ENCODE assay signal across 8 cellular contexts in genomic region chr15:62389887-62390792, GRCh38. TPM values are rescaled to one million over a fixed set of nuclear protein-coding genes. Genes with fewer than 3 reads are reported as not detected.
A peak's percentile ranks its signal among the peaks of the same experiment; 100 is the strongest.
DNase-seq lines count a peak whose midpoint lies in the region; ATAC-seq and TF ChIP-seq lines count a peak whose summit lies in the region.

TSS of gene TLN2 (plus strand) at chr15:62390550.

- peaks cover 41% of the 10 kb centered on the region for H3K27me3 Mint-ChIP-seq in CD4-positive, CD25-positive, alpha-beta regulatory T cell
- peaks cover 32% of the 10 kb centered on the region for H3K27me3 Mint-ChIP-seq in activated T-cell treated with anti-CD3 and anti-CD28 coated beads, Interleukin-2, amount 50 U/mL, for 24 hours

- H3K27ac Mint-ChIP-seq in CD4-positive, CD25-positive, alpha-beta regulatory T cell = peak within 1 kb of the TSS; percentile 56 to 94 (median 78)
- H3K27ac Mint-ChIP-seq in activated T-cell treated with anti-CD3 and anti-CD28 coated beads, Interleukin-2, amount 50 U/mL, for 24 hours = peak within 1 kb of the TSS; percentile 91

- H3K9me3 Mint-ChIP-seq in CD4-positive, CD25-positive, alpha-beta regulatory T cell = peaks cover 0 to 5% (median 0%) of the 10 kb centered on the region in 7 donors
- H3K9me3 Mint-ChIP-seq in activated T-cell treated with anti-CD3 and anti-CD28 coated beads, Interleukin-2, amount 50 U/mL, for 24 hours = no peaks in the 10 kb centered on the region

- peak within 1 kb of the TSS; percentile 100 for H2AFZ ChIP-seq in OCI-LY1 (ENCODE audit: low read length)

- peak within 1 kb of the TSS; percentile 95 to 99 (median 98) for H3K4me3 Mint-ChIP-seq in CD4-positive, CD25-positive, alpha-beta regulatory T cell
- peak within 1 kb of the TSS; percentile 95 for H3K4me3 Mint-ChIP-seq in activated T-cell treated with anti-CD3 and anti-CD28 coated beads, Interleukin-2, amount 50 U/mL, for 24 hours

- H3K36me3 ChIP-seq in CD4-positive, CD25-positive, alpha-beta regulatory T cell (ENCODE audit: control insufficient read depth, insufficient read depth, low read length) = no peaks in the 10 kb centered on the region
- H3K36me3 ChIP-seq in OCI-LY1 (ENCODE audit: insufficient read depth, low read length) (no peaks in the 10 kb centered on the region), esophagus muscularis mucosa (no peaks in the 10 kb centered on the region), muscle layer of colon (ENCODE audit: insufficient read depth, low read length) (no peaks in the 10 kb centered on the region)

- TF ChIP-seq CTCF in OCI-LY1 (IDR thresholded peaks at IDR 0.05; ENCODE audit: low read length) (no peak), esophagus muscularis mucosa (IDR thresholded peaks at IDR 0.05) (peak in 1 of 3 experiments; percentile 4)

- H3K27me3 ChIP-seq in CD4-positive, CD25-positive, alpha-beta regulatory T cell (ENCODE audit: control insufficient read depth, insufficient read depth, low read length) = peaks cover 15% of the 10 kb centered on the region
- H3K27me3 ChIP-seq in OCI-LY1 (ENCODE audit: insufficient read depth, low read length) (0 out of 2 replicates have a peak, but pooled peaks cover 4% of the 10 kb centered on the region), esophagus muscularis mucosa (no peaks in the 10 kb centered on the region), muscle layer of colon (ENCODE audit: control insufficient read depth in 1 of 2, insufficient read depth in 2 of 2, low read length in 2 of 2) (no peaks in the 10 kb centered on the region)

- no peak for TF ChIP-seq EP300 in esophagus muscularis mucosa (IDR thresholded peaks at IDR 0.05)

- intact Hi-C loops in esophagus muscularis mucosa (cut with DNase I) = loop anchor here (5.0 kb wide), 2 partner anchors 257 to 352 kb away; no protein-coding TSS in a partner anchor

- H3K4me1 ChIP-seq in CD4-positive, CD25-positive, alpha-beta regulatory T cell (ENCODE audit: control insufficient read depth, insufficient read depth, low read length, poor library complexity, severe bottlenecking) = peaks cover 27% of the 10 kb centered on the region
- peaks cover 23% of the 10 kb centered on the region for H3K4me1 ChIP-seq in OCI-LY1 (ENCODE audit: insufficient read depth, low read length, severe bottlenecking)
- H3K4me1 ChIP-seq in esophagus muscularis mucosa = peaks cover 8 to 23% (median 20%) of the 10 kb centered on the region in 4 donors
- H3K4me1 ChIP-seq in muscle layer of colon (ENCODE audit: insufficient read depth, low read length) = peaks cover 15% of the 10 kb centered on the region

- H3K4me1 Mint-ChIP-seq in CD4-positive, CD25-positive, alpha-beta regulatory T cell = peaks cover 5 to 28% (median 15%) of the 10 kb centered on the region in 4 donors
- H3K4me1 Mint-ChIP-seq in activated T-cell treated with anti-CD3 and anti-CD28 coated beads, Interleukin-2, amount 50 U/mL, for 24 hours (ENCODE audit: low read depth) = peaks cover 19% of the 10 kb centered on the region

- H3K9ac ChIP-seq in OCI-LY1 (ENCODE audit: low read length) = peak within 1 kb of the TSS; percentile 86
- peak within 1 kb of the TSS; percentile 79 for H3K9ac ChIP-seq in muscle layer of colon (ENCODE audit: low read length)

- no peaks in the 10 kb centered on the region for H3K36me3 Mint-ChIP-seq in CD4-positive, CD25-positive, alpha-beta regulatory T cell
- peaks cover 12% of the 10 kb centered on the region for H3K36me3 Mint-ChIP-seq in activated T-cell treated with anti-CD3 and anti-CD28 coated beads, Interleukin-2, amount 50 U/mL, for 24 hours (ENCODE audit: low read depth)

- 0% methylated on average over 13 of the region's 74 CpGs for WGBS in esophagus muscularis mucosa

- peak; percentile 7 to 81 (median 47) for DNase-seq in CD4-positive, CD25-positive, alpha-beta regulatory T cell
- DNase-seq in activated T-cell treated with anti-CD3 and anti-CD28 coated beads, Interleukin-2, amount 50 U/mL, for 24 hours = peak; percentile 84
- DNase-seq in esophagus muscularis mucosa (ENCODE audit: extremely low spot score) = no peak
- peak; percentile 78 for DNase-seq in stimulated activated naive CD8-positive, alpha-beta T cell treated with anti-CD3 and anti-CD28 coated beads, Interleukin-15, Interleukin-2, amounts not matched to agents 100 U/mL and 50 U/mL, for 24 hours

- peak; percentile 68 to 80 for ATAC-seq in CD4-positive, CD25-positive, alpha-beta regulatory T cell (ENCODE audit: low read depth in 2 of 2)
- peak; percentile 89 for ATAC-seq in GM19328 (IDR thresholded peaks at IDR 0.05; ENCODE audit: unreplicated experiment)
- peak; percentile 88 for ATAC-seq in HG03439 (IDR thresholded peaks at IDR 0.05; ENCODE audit: unreplicated experiment)
- peak; percentile 81 for ATAC-seq in stimulated activated naive CD8-positive, alpha-beta T cell treated with anti-CD3 and anti-CD28 coated beads, Interleukin-15, Interleukin-2, amounts not matched to agents 100 U/mL and 50 U/mL, for 24 hours

- no peak within 1 kb of the TSS for H3K27ac ChIP-seq in CD4-positive, CD25-positive, alpha-beta regulatory T cell (ENCODE audit: insufficient read depth, low read length, poor library complexity, severe bottlenecking)
- no peak within 1 kb of the TSS for H3K27ac ChIP-seq in OCI-LY1 (ENCODE audit: low read depth, low read length, poor library complexity, severe bottlenecking)
- peak within 1 kb of the TSS; percentile 84 to 91 (median 88) for H3K27ac ChIP-seq in esophagus muscularis mucosa (replicated peaks in 1 of 4)
- peak within 1 kb of the TSS; percentile 97 for H3K27ac ChIP-seq in muscle layer of colon (ENCODE audit: low read depth, low read length)

- no peaks in the 10 kb centered on the region for H4K20me1 ChIP-seq in OCI-LY1 (ENCODE audit: insufficient read depth, low read length)

- no peaks in the 10 kb centered on the region for H3K79me2 ChIP-seq in OCI-LY1 (ENCODE audit: insufficient read depth, low read length)

- TF ChIP-seq POLR2A in esophagus muscularis mucosa (IDR thresholded peaks at IDR 0.05; ENCODE audit: low read depth) = peak; percentile 54

- no peaks in the 10 kb centered on the region for H3F3A ChIP-seq in OCI-LY1 (ENCODE audit: insufficient read depth, low read length)

- peak within 1 kb of the TSS; percentile 94 for H3K4me2 ChIP-seq in OCI-LY1 (ENCODE audit: low read length)

- no peaks in the 10 kb centered on the region for H3K9me2 ChIP-seq in OCI-LY1 (ENCODE audit: low read depth, low read length)

- no peaks in the 10 kb centered on the region for H3K9me3 ChIP-seq in CD4-positive, CD25-positive, alpha-beta regulatory T cell (ENCODE audit: control insufficient read depth in 2 of 2, low read length in 2 of 2)
- H3K9me3 ChIP-seq in OCI-LY1 (ENCODE audit: low read length) (no peaks in the 10 kb centered on the region), esophagus muscularis mucosa (no peaks in the 10 kb centered on the region), muscle layer of colon (ENCODE audit: low read length) (no peaks in the 10 kb centered on the region)

- peak within 1 kb of the TSS; percentile 95 for H3K4me3 ChIP-seq in CD4-positive, CD25-positive, alpha-beta regulatory T cell (ENCODE audit: low read depth, low read length)
- H3K4me3 ChIP-seq in OCI-LY1 (ENCODE audit: low read depth, low read length, poor library complexity, severe bottlenecking) (peak within 1 kb of the TSS; percentile 88), esophagus muscularis mucosa (peak within 1 kb of the TSS; percentile 85 to 93 (median 92)), muscle layer of colon (ENCODE audit: low read depth in 1 of 2, low read length in 2 of 2) (peak within 1 kb of the TSS; percentile 78 to 91)

RNA-seq across cellular contexts. Expression of gene TLN2, which starts in this region (rescaled TPM):
- 0.42 TPM for total RNA-seq in CD4-positive, CD25-positive, alpha-beta regulatory T cell
- polyA plus RNA-seq in CD4-positive, CD25-positive, alpha-beta regulatory T cell = under 1 TPM in 1 of 4 donors, not detected in 3; 0.08 TPM
- 10 to 100 TPM; 11.2 to 20.0 (median 15.1) TPM for total RNA-seq in esophagus muscularis mucosa

Comparison
In these comparisons a context has a peak if more than half of its experiments do, and no peak if none do; other contexts are left out.
1. Peak in DNase-seq, ATAC-seq and H3K4me3 ChIP-seq in CD4-positive, CD25-positive, alpha-beta regulatory T cell; RNA of the gene not detected or under 1 TPM.
2. H3K27ac ChIP-seq: peak in esophagus muscularis mucosa (4 of 4) and muscle layer of colon (single experiment); none in CD4-positive, CD25-positive, alpha-beta regulatory T cell (single experiment) and OCI-LY1 (single experiment).
3. Peak in every context shown above with its lines, with median percentiles within 50 percentile points of each other: ATAC-seq and H3K4me3 ChIP-seq.